In genomic region chr17:11953924-11954323, GRCh38 we compare ENCODE assay signal across 8 cellular contexts.
"Had no signal": no experiment of that assay in that cellular context is flagged by ENCODE, and none has a peak within 500 bp of the region (broad histone marks: within the 10 kb centered on the region; RNA-seq: fewer than 3 reads in every experiment).

No MANE protein-coding gene starts in this region.

- H3K27ac ChIP-seq: GM23248, HL-60 had no signal

- ATAC-seq: HCT116, HepG2 had no signal

- H3K4me3 ChIP-seq: GM23248, HAP-1 had no signal

- H3K9me3 ChIP-seq: HAP-1 had no signal

- H3K36me3 ChIP-seq: HAP-1 had no signal

- DNase-seq: GOT3, H7, KBM-7 had no signal

- H3K4me1 ChIP-seq: HAP-1 had no signal
